18 cellular contexts compared by ENCODE assay signal in the genomic region with DNA sequence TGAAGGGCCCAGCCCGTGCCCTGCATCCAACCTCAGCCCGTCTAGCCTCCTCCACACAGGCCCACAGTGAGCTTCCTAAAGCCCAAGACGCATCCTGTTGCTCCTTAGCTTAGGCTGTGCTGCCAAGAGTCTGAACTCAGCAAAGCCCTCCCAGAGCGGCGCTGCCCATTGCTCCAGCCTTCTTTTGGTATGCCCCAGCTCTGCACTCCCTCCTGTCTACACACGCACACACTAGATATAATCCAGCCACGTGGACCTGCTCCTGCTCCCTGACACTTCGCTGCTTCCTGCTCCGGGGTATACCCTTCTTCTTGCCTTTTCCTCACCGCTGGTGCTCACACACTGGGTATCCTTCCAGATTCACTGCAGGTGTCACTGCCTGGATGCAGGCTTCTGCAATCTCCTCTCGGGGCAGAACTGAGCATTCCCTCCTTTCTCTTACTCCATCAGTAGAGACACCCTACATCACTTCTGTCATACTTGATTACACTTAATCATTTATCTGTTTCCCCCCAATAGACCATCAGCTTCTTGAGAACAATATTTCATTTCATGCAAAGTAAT. TPM values are rescaled to one million over a fixed set of nuclear protein-coding genes. Genes with fewer than 3 reads are reported as not detected.
DNase-seq lines count a peak whose midpoint lies in the region; ATAC-seq, FAIRE-seq and TF ChIP-seq lines count a peak whose summit lies in the region.
"Had no signal": no experiment of that assay in that cellular context is flagged by ENCODE, and none has a peak within 500 bp of the region (broad histone marks: within the 10 kb centered on the region; RNA-seq: fewer than 3 reads in every experiment).

No MANE protein-coding gene starts in this region.

- no peak for FAIRE-seq in pancreas (lab: Jason Lieb, UNC)
- FAIRE-seq: GM12878 had no signal

- no peaks in the 10 kb centered on the region for H3K27me3 ChIP-seq in GM23338 (ENCODE audit: insufficient read depth)
- H3K27me3 ChIP-seq in pancreas = no peaks in the 10 kb centered on the region
- H3K27me3 ChIP-seq: BLaER1 had no signal

- H3K4me3 ChIP-seq in GM23338 (no peak overlapping the region), mucosa of descending colon (no peak overlapping the region), foreskin fibroblast (ENCODE audit: low read depth in 1 of 2, low read length in 2 of 2) (no peak overlapping the region), pancreas (no peak overlapping the region)
- H3K4me3 ChIP-seq: BLaER1, GM12878 had no signal

- no peak overlapping the region for H3K4me3 Mint-ChIP-seq in GM23338
- no peak overlapping the region for H3K4me3 Mint-ChIP-seq in T-helper 17 cell
- H3K4me3 Mint-ChIP-seq: CD8-positive, alpha-beta memory T cell had no signal

- no peaks in the 10 kb centered on the region for H3K9me2 ChIP-seq in GM23338 (ENCODE audit: insufficient read depth)

- no peaks in the 10 kb centered on the region for H3F3A ChIP-seq in GM23338 (replicated peaks; ENCODE audit: low read depth)

- no peaks in the 10 kb centered on the region for H3K79me2 ChIP-seq in GM23338 (replicated peaks; ENCODE audit: insufficient read depth)

- H3K4me1 Mint-ChIP-seq in GM23338 (peaks cover 3% of the 10 kb centered on the region; the same call in 2 of the 3 replicates), T-helper 17 cell (peaks cover 9% of the 10 kb centered on the region)

- intact Hi-C loops in mucosa of descending colon (cut with DNase I, micrococcal nuclease) (no loop called here), pancreas (cut with DNase I) (no loop called here)

- H3K36me3 Mint-ChIP-seq in GM23338 (ENCODE audit: low read depth) (no peaks in the 10 kb centered on the region), T-helper 17 cell (ENCODE audit: low read depth) (no peaks in the 10 kb centered on the region)
- H3K36me3 Mint-ChIP-seq: CD8-positive, alpha-beta memory T cell had no signal

- no peak overlapping the region for H3K4me2 ChIP-seq in GM23338
- H3K4me2 ChIP-seq: BLaER1, KMS-11 had no signal

- H3K9me3 ChIP-seq in T-helper 17 cell (ENCODE audit: control insufficient read depth, low read length, poor library complexity, severe bottlenecking) = no peaks in the 10 kb centered on the region
- H3K9me3 ChIP-seq in mucosa of descending colon = no peaks in the 10 kb centered on the region
- no peaks in the 10 kb centered on the region for H3K9me3 ChIP-seq in pancreas
- H3K9me3 ChIP-seq: BLaER1 had no signal

- H4K20me1 ChIP-seq in GM23338 (replicated peaks; ENCODE audit: insufficient read depth) = no peaks in the 10 kb centered on the region
- H4K20me1 ChIP-seq: BLaER1 had no signal

- H3K36me3 ChIP-seq in GM23338 (ENCODE audit: insufficient read depth) = no peaks in the 10 kb centered on the region
- H3K36me3 ChIP-seq in mucosa of descending colon (ENCODE audit: low read depth) = no peaks in the 10 kb centered on the region
- no peaks in the 10 kb centered on the region for H3K36me3 ChIP-seq in pancreas
- H3K36me3 ChIP-seq: BLaER1 had no signal

- TF ChIP-seq CTCF in GM23338 (conservative IDR thresholded peaks at IDR 0.05; ENCODE audit: low read depth in 2 of 2) = no peak; a peak in 1 of 4 replicates
- no peak for TF ChIP-seq CTCF in mucosa of descending colon (IDR thresholded peaks at IDR 0.05)
- TF ChIP-seq CTCF in foreskin fibroblast (IDR thresholded peaks at IDR 0.05; ENCODE audit: low read depth, low read length) = no peak
- no peak for TF ChIP-seq CTCF in pancreas (IDR thresholded peaks at IDR 0.05)

- H3K27me3 Mint-ChIP-seq in GM23338 (ENCODE audit: insufficient read depth, low read depth, poor library complexity) (peaks cover 3% of the 10 kb centered on the region), T-helper 17 cell (no peaks in the 10 kb centered on the region)
- H3K27me3 Mint-ChIP-seq: CD8-positive, alpha-beta memory T cell had no signal

- peak; percentile 11 for DNase-seq in DMS 273 (lab: John Stamatoyannopoulos, UW; ENCODE audit: unreplicated experiment)
- DNase-seq in DMS 273 treated with DMSO at 0.1 percent for 48 hours (lab: John Stamatoyannopoulos, UW) = no peak
- DNase-seq in GM23338 (ENCODE audit: low spot score) = no peak
- no peak for DNase-seq in T-helper 17 cell
- no peak for DNase-seq in mucosa of descending colon
- no peak for DNase-seq in foreskin fibroblast
- DNase-seq in pancreas = no peak
- no peak for DNase-seq in activated effector memory CD4-positive, alpha-beta T cell treated with anti-CD3 and anti-CD28 coated beads, Interleukin-2, amount 50 U/mL, for 16 hours
- DNase-seq: CD8-positive, alpha-beta memory T cell; NCI-H1092; NCI-H1694; NCI-H774; SIG-M5 had no signal

- H2AFZ ChIP-seq in GM23338 = no peak overlapping the region

- ATAC-seq in GM23338 (peak; percentile 81), T-helper 17 cell (no peak), mucosa of descending colon (peak; percentile 20), pancreas (no peak)
- ATAC-seq: GM12878 had no signal

- H3K4me1 ChIP-seq in GM23338 (ENCODE audit: insufficient read depth) = no peaks in the 10 kb centered on the region
- H3K4me1 ChIP-seq in mucosa of descending colon (ENCODE audit: low read depth) = no peaks in the 10 kb centered on the region
- no peaks in the 10 kb centered on the region for H3K4me1 ChIP-seq in pancreas
- H3K4me1 ChIP-seq: BLaER1 had no signal

- H3K27ac Mint-ChIP-seq in GM23338 (no peak overlapping the region), T-helper 17 cell (peak overlapping the region; percentile 71)

- WGBS in pancreas, 2 donors = 89% methylated on average over 11 of the region's 11 CpGs

- no peaks in the 10 kb centered on the region for H3K9me3 Mint-ChIP-seq in GM23338
- H3K9me3 Mint-ChIP-seq: CD8-positive, alpha-beta memory T cell had no signal

- H3K27ac ChIP-seq in GM23338 (ENCODE audit: low read depth) = no peak overlapping the region
- no peak overlapping the region for H3K27ac ChIP-seq in pancreas
- H3K27ac ChIP-seq: 22Rv1, BLaER1, KMS-11 had no signal

TF ChIP-seq in GM23338, 12 proteins besides CTCF, POLR2A, EP300 and RAD21 (continues in another document):
- TF ChIP-seq EZH2phosphoT487 (IDR thresholded peaks at IDR 0.05; ENCODE audit: unreplicated experiment) (no peak), EZH2 (IDR thresholded peaks at IDR 0.05; ENCODE audit: low read depth, unreplicated experiment) (no peak), CREB1 (CRISPR knock-in tag; IDR thresholded peaks at IDR 0.05; ENCODE audit: low read depth) (no peak)
- TF ChIP-seq, protein P1, sequence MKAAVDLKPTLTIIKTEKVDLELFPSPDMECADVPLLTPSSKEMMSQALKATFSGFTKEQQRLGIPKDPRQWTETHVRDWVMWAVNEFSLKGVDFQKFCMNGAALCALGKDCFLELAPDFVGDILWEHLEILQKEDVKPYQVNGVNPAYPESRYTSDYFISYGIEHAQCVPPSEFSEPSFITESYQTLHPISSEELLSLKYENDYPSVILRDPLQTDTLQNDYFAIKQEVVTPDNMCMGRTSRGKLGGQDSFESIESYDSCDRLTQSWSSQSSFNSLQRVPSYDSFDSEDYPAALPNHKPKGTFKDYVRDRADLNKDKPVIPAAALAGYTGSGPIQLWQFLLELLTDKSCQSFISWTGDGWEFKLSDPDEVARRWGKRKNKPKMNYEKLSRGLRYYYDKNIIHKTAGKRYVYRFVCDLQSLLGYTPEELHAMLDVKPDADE (IDR thresholded peaks at IDR 0.05) = no peak

RNA-seq across cellular contexts. Expression of a gene that starts 23.8 kb away (rescaled TPM):
- 0.39 TPM in 1 of 2 replicates, not detected in the other for total RNA-seq in GM23338 (2014; rRNA removed; shearing (Covaris generic))
- not detected in 2 replicates for polyA plus RNA-seq in GM23338 (2016; fragmentation: Nextera tagmentation; extraction: Ambion mirVana)
- total RNA-seq in T-helper 17 cell = 1 to 10 TPM in 1 of 2 donors, under 1 TPM in 1; 0.65 to 1.4 TPM
- total RNA-seq in mucosa of descending colon = 1 to 10 TPM in 1 of 3 donors, under 1 TPM in 2; 0.63 to 2.4 (median 0.72) TPM
- total RNA-seq in pancreas = under 1 TPM in 5 of 6 donors, not detected in 1; 0.14 to 0.75 (median 0.31) TPM
- polyA plus RNA-seq in pancreas = under 1 TPM; 0.23 to 0.27 TPM
- total RNA-seq: MCF 10A had no signal

Comparison
In these comparisons a context has a peak if more than half of its experiments do, and no peak if none do; other contexts are left out.
1. ATAC-seq: peak in GM23338 (single experiment) and mucosa of descending colon (single experiment); none in T-helper 17 cell (single experiment) and pancreas (0 of 4).